ENCODE assay signal across 27 cellular contexts in the genomic region with DNA sequence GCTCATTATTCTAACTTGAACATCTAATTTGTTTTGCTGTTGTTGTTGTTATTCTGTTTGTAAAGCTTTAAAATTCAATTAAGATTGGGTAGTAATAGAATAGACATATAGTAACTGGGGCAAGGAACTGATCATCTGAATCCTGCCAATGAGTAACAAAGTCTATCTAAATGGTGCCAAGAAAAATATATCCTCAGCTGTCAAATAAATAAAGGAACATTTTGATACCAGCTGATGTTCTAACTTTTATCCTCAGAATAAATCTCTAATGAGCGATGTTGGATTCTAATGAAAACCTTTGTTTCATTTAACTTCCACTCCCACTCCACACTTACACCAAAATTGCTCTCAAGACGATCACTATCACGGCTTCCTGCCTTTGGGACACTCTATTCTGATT.
"Had no signal": no experiment of that assay in that cellular context is flagged by ENCODE, and none has a peak within 500 bp of the region (broad histone marks: within the 10 kb centered on the region; RNA-seq: fewer than 3 reads in every experiment).

No MANE protein-coding gene starts in this region.

- H3K27me3 Mint-ChIP-seq: effector memory CD8-positive, alpha-beta T cell; naive B cell; natural killer cell treated with Interleukin-12 subunit alpha and Interleukin-12 subunit beta and Interleukin-15 and Interleukin-18, amount 100 ng/mL, for 72 hours; stimulated activated memory B cell treated with anti-CD40 and anti-IgM and Interleukin-4, amounts not matched to agents 10 μg/mL and 1 μg/mL and 100 μg/mL, for 72 hours; type B pancreatic cell had no signal

- DNase-seq: cortex of kidney; effector memory CD8-positive, alpha-beta T cell; glutamatergic neuron; heart right ventricle; hypothalamus; immature natural killer cell; left cardiac atrium; left lung; mesenchymal stem cell; mucosa of descending colon; naive B cell; pancreas; right lobe of liver; stimulated activated CD4-positive, alpha-beta T cell treated with anti-CD3 and anti-CD28 coated beads, Interleukin-12 subunit alpha, Interleukin-12 subunit beta, amount 100 ng/mL, for 4 hours; stimulated activated CD4-positive, alpha-beta T cell treated with anti-CD3 and anti-CD28 coated beads, Interleukin-4, amount 100 ng/mL, for 4 hours; stimulated activated naive CD8-positive, alpha-beta T cell treated with anti-CD3 and anti-CD28 coated beads, Interleukin-15, Interleukin-2, amounts not matched to agents 100 U/mL and 50 U/mL, for 24 hours; substantia nigra; testis; tibial artery had no signal

- H3K4me2 ChIP-seq: smooth muscle cell had no signal

- H3K4me1 ChIP-seq: heart right ventricle, left lung, pancreas, right lobe of liver, testis, tibial artery had no signal

- H3K36me3 ChIP-seq: heart right ventricle, left lung, neutrophil, pancreas, right lobe of liver, tibial artery had no signal

- H3K9me3 Mint-ChIP-seq: mesothelial cell of epicardium, neural crest cell, type B pancreatic cell had no signal

- H3K27ac ChIP-seq: foreskin keratinocyte, heart right ventricle, left lung, neutrophil, pancreas, right lobe of liver, testis, tibial artery had no signal

- ATAC-seq: effector memory CD8-positive, alpha-beta T cell; foreskin keratinocyte; heart right ventricle; left cardiac atrium; left lung; mucosa of descending colon; natural killer cell treated with Interleukin-12 subunit alpha and Interleukin-12 subunit beta and Interleukin-15 and Interleukin-18, amount 100 ng/mL, for 72 hours; pancreas; right lobe of liver; stimulated activated memory B cell treated with anti-CD40 and anti-IgM and Interleukin-4, amounts not matched to agents 10 μg/mL and 1 μg/mL and 100 μg/mL, for 72 hours; stimulated activated naive CD8-positive, alpha-beta T cell treated with anti-CD3 and anti-CD28 coated beads, Interleukin-15, Interleukin-2, amounts not matched to agents 100 U/mL and 50 U/mL, for 24 hours had no signal

- H3K27me3 ChIP-seq: foreskin keratinocyte, heart right ventricle, left lung, neutrophil, pancreas, right lobe of liver, testis, tibial artery had no signal

- H3K4me1 Mint-ChIP-seq: immature natural killer cell; mesothelial cell of epicardium; naive B cell; neural crest cell; stimulated activated memory B cell treated with anti-CD40 and anti-IgM and Interleukin-4, amounts not matched to agents 10 μg/mL and 1 μg/mL and 100 μg/mL, for 72 hours had no signal

- H3K27ac Mint-ChIP-seq: effector memory CD8-positive, alpha-beta T cell; immature natural killer cell; mesothelial cell of epicardium; natural killer cell treated with Interleukin-12 subunit alpha and Interleukin-12 subunit beta and Interleukin-15 and Interleukin-18, amount 100 ng/mL, for 72 hours; stimulated activated memory B cell treated with anti-CD40 and anti-IgM and Interleukin-4, amounts not matched to agents 10 μg/mL and 1 μg/mL and 100 μg/mL, for 72 hours; type B pancreatic cell had no signal

- H3K4me3 Mint-ChIP-seq: effector memory CD8-positive, alpha-beta T cell; immature natural killer cell; mesothelial cell of epicardium; naive B cell; natural killer cell treated with Interleukin-12 subunit alpha and Interleukin-12 subunit beta and Interleukin-15 and Interleukin-18, amount 100 ng/mL, for 72 hours; neural crest cell; stimulated activated memory B cell treated with anti-CD40 and anti-IgM and Interleukin-4, amounts not matched to agents 10 μg/mL and 1 μg/mL and 100 μg/mL, for 72 hours; type B pancreatic cell had no signal

- H3K4me3 ChIP-seq: heart right ventricle, left lung, mucosa of descending colon, pancreas, right lobe of liver, smooth muscle cell, testis, tibial artery had no signal

- H3K36me3 Mint-ChIP-seq: mesothelial cell of epicardium; naive B cell; natural killer cell treated with Interleukin-12 subunit alpha and Interleukin-12 subunit beta and Interleukin-15 and Interleukin-18, amount 100 ng/mL, for 72 hours; stimulated activated memory B cell treated with anti-CD40 and anti-IgM and Interleukin-4, amounts not matched to agents 10 μg/mL and 1 μg/mL and 100 μg/mL, for 72 hours; type B pancreatic cell had no signal
